ENCODE assay signal across 12 cellular contexts in genomic region chr16:17343729-17344128, GRCh38.
DNase-seq lines count a peak whose midpoint lies in the region; ATAC-seq and TF ChIP-seq lines count a peak whose summit lies in the region.
"Had no signal": no experiment of that assay in that cellular context is flagged by ENCODE, and none has a peak within 500 bp of the region (broad histone marks: within the 10 kb centered on the region; RNA-seq: fewer than 3 reads in every experiment).

No MANE protein-coding gene starts in this region.

- peak; percentile 39 for ATAC-seq in memory B cell (ENCODE audit: low read depth)
- no peak for ATAC-seq in GM18870 (IDR thresholded peaks at IDR 0.05; ENCODE audit: unreplicated experiment)

- no peak overlapping the region; a peak in 1 of 20 replicates for H3K4me3 ChIP-seq in BLaER1 treated with 17β-estradiol and CSF1 and Interleukin-3, amounts not matched to agents 10 nM and 100 nM
- H3K4me3 ChIP-seq in HL-60 (replicated peaks; ENCODE audit: insufficient read depth, low read length): no peak overlapping the region
- H3K4me3 ChIP-seq: adrenal gland had no signal

- H3K27me3 ChIP-seq in BLaER1 treated with 17β-estradiol and CSF1 and Interleukin-3, amounts not matched to agents 10 nM and 100 nM: no peaks in the 10 kb centered on the region
- H3K27me3 ChIP-seq in HL-60 (ENCODE audit: insufficient read depth, poor library complexity, severe bottlenecking): no peaks in the 10 kb centered on the region
- H3K27me3 ChIP-seq: adrenal gland had no signal

- intact Hi-C loops in activated T-helper 2 cell treated with anti-CD3 and anti-CD28 coated beads, Interferon-gamma antibody, Interleukin-2, Interleukin-4, amounts not matched to agents 10 μg/mL and 5 μg/mL and 100 μg/mL, durations not matched to agents 14 hours and 24 hours and 36 hours (cut with micrococcal nuclease): loop anchor here (1.0 to 5.0 kb wide), 5 partner anchors 25 to 127 kb away; partner anchors contain the start of gene XYLT1

- H3K4me1 Mint-ChIP-seq in activated T-helper 2 cell treated with anti-CD3 and anti-CD28 coated beads, Interferon-gamma antibody, Interleukin-2, Interleukin-4, amounts not matched to agents 10 μg/mL and 5 μg/mL and 100 μg/mL, durations not matched to agents 14 hours and 24 hours and 36 hours (ENCODE audit: low read depth): peaks cover 71% of the 10 kb centered on the region
- H3K4me1 Mint-ChIP-seq in memory B cell: peaks cover 56% of the 10 kb centered on the region

- peak overlapping the region; percentile 24 for H3K4me3 Mint-ChIP-seq in activated T-helper 2 cell treated with anti-CD3 and anti-CD28 coated beads, Interferon-gamma antibody, Interleukin-2, Interleukin-4, amounts not matched to agents 10 μg/mL and 5 μg/mL and 100 μg/mL, durations not matched to agents 14 hours and 24 hours and 36 hours (ENCODE audit: low read depth)
- peak overlapping the region; percentile 29 for H3K4me3 Mint-ChIP-seq in memory B cell

- H3K4me2 ChIP-seq in BLaER1 treated with 17β-estradiol and CSF1 and Interleukin-3, amounts not matched to agents 10 nM and 100 nM: peak overlapping the region; percentile 78 to 96 (median 90)

- H4K20me1 ChIP-seq in BLaER1 treated with 17β-estradiol and CSF1 and Interleukin-3, amounts not matched to agents 10 nM and 100 nM: no peaks in the 10 kb centered on the region

- no peak for TF ChIP-seq CTCF in HL-60 (IDR thresholded peaks at IDR 0.05; ENCODE audit: insufficient read depth, low read length)

- no peaks in the 10 kb centered on the region for H3K9me3 Mint-ChIP-seq in activated T-helper 2 cell treated with anti-CD3 and anti-CD28 coated beads, Interferon-gamma antibody, Interleukin-2, Interleukin-4, amounts not matched to agents 10 μg/mL and 5 μg/mL and 100 μg/mL, durations not matched to agents 14 hours and 24 hours and 36 hours
- H3K9me3 Mint-ChIP-seq in memory B cell: no peaks in the 10 kb centered on the region

- H3K27me3 Mint-ChIP-seq in activated T-helper 2 cell treated with anti-CD3 and anti-CD28 coated beads, Interferon-gamma antibody, Interleukin-2, Interleukin-4, amounts not matched to agents 10 μg/mL and 5 μg/mL and 100 μg/mL, durations not matched to agents 14 hours and 24 hours and 36 hours (ENCODE audit: low read depth): no peaks in the 10 kb centered on the region
- H3K27me3 Mint-ChIP-seq in memory B cell: no peaks in the 10 kb centered on the region

- peak overlapping the region; percentile 61 to 95 (median 93); a peak in 21 of 22 replicates for H3K27ac ChIP-seq in BLaER1 treated with 17β-estradiol and CSF1 and Interleukin-3, amounts not matched to agents 10 nM and 100 nM
- peak overlapping the region; percentile 87 for H3K27ac ChIP-seq in HL-60 (replicated peaks)
- H3K27ac ChIP-seq: adrenal gland had no signal

- peak overlapping the region; percentile 93 for H3K27ac Mint-ChIP-seq in activated T-helper 2 cell treated with anti-CD3 and anti-CD28 coated beads, Interferon-gamma antibody, Interleukin-2, Interleukin-4, amounts not matched to agents 10 μg/mL and 5 μg/mL and 100 μg/mL, durations not matched to agents 14 hours and 24 hours and 36 hours
- peak overlapping the region; percentile 75 for H3K27ac Mint-ChIP-seq in memory B cell

- peak in 1 of 2 experiments; percentile 59 for DNase-seq in HL-60 (ENCODE audit: low read depth in 1 of 2, low spot score in 1 of 2)
- no peak for DNase-seq in activated T-helper 2 cell treated with anti-CD3 and anti-CD28 coated beads, Interferon-gamma antibody, Interleukin-2, Interleukin-4, amounts not matched to agents 10 μg/mL and 5 μg/mL and 100 μg/mL, durations not matched to agents 14 hours and 24 hours and 36 hours (ENCODE audit: low spot score)
- no peak for DNase-seq in memory B cell (ENCODE audit: low spot score in 2 of 2)
- DNase-seq in A172 (ENCODE audit: low spot score): no peak
- DNase-seq in amygdala (lab: John Stamatoyannopoulos, UW): no peak
- DNase-seq in NCI-H2227 treated with DMSO at 0.1 percent for 48 hours (lab: John Stamatoyannopoulos, UW): no peak
- DNase-seq: adrenal gland; effector CD8-positive, alpha-beta T cell; NCI-H1092 treated with DMSO at 0.1 percent for 48 hours; NCI-H510A treated with DMSO at 0.1 percent for 48 hours had no signal

- H3K36me3 Mint-ChIP-seq in activated T-helper 2 cell treated with anti-CD3 and anti-CD28 coated beads, Interferon-gamma antibody, Interleukin-2, Interleukin-4, amounts not matched to agents 10 μg/mL and 5 μg/mL and 100 μg/mL, durations not matched to agents 14 hours and 24 hours and 36 hours (ENCODE audit: low read depth): peaks cover 9% of the 10 kb centered on the region
- H3K36me3 Mint-ChIP-seq in memory B cell: peaks cover 6% of the 10 kb centered on the region

- H3K9ac ChIP-seq in BLaER1 treated with 17β-estradiol and CSF1 and Interleukin-3, amounts not matched to agents 10 nM and 100 nM: peak overlapping the region; percentile 31 to 82 (median 77); a peak in 21 of 22 replicates

- H3K4me1 ChIP-seq in BLaER1 treated with 17β-estradiol and CSF1 and Interleukin-3, amounts not matched to agents 10 nM and 100 nM: peaks cover 87 to 99% (median 90%) of the 10 kb centered on the region in 10 experiments

- peaks cover 0 to 7% (median 0%) of the 10 kb centered on the region in 11 experiments; a peak in 4 of 22 replicates for H3K36me3 ChIP-seq in BLaER1 treated with 17β-estradiol and CSF1 and Interleukin-3, amounts not matched to agents 10 nM and 100 nM
- H3K36me3 ChIP-seq: adrenal gland had no signal

- H3K9me3 ChIP-seq in BLaER1 treated with 17β-estradiol and CSF1 and Interleukin-3, amounts not matched to agents 10 nM and 100 nM (replicated peaks in 1 of 11): no peaks in the 10 kb centered on the region
- H3K9me3 ChIP-seq: adrenal gland had no signal
